In the genomic region with DNA sequence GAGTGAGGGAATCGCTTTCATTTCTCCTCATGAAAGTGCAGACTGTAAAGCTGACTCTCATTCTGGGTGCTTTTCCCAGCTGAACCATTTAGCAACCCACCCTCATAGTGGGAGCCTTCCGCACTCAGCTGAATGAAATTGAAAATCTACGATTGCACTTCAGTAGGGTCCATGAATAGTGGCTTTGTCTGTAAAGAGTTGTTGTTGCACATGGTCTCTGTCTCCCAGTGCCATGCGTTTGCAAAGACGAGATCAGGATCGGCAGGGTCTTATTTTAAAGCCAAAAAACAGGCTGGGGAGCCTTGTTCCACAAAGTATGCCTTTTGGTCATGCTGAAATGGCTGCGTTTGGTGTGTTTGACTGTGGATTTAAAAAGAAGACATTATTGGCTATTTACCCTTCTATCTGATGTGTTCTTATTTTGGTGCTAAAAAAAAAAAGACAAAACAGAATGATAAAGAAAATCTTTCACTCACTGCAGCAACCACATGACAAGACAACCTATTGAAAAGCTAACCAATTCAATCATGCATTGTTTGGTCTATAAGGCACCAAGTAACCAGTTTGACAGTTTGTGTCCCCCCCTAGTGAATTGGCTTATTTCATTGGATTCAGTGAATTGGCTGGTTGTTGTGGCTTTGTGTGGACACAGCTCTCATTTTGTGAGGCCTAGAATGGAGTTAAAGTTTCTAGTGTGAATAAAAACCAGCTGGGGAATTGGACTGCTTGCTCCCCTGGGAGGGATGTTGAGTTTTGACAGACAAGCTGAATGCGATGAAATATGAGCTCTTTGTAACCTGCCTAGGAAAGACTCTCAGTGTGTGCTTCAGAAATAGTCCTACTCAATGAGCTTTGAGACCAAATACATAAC, we compare ENCODE assay signal across 11 cellular contexts.
A peak's percentile ranks its signal among the peaks of the same experiment; 100 is the strongest.
DNase-seq lines count a peak whose midpoint lies in the region; ATAC-seq, FAIRE-seq and TF ChIP-seq lines count a peak whose summit lies in the region.
"Had no signal": no experiment of that assay in that cellular context is flagged by ENCODE, and none has a peak within 500 bp of the region (broad histone marks: within the 10 kb centered on the region; RNA-seq: fewer than 3 reads in every experiment).

No MANE protein-coding gene starts in this region.

- no peaks in the 10 kb centered on the region for H3K9me3 ChIP-seq in A549

- TF ChIP-seq EP300 in A549 (IDR thresholded peaks at IDR 0.05), result no peak

- no peak overlapping the region for H3K4me3 Mint-ChIP-seq in central memory CD8-positive, alpha-beta T cell
- H3K4me3 Mint-ChIP-seq: activated naive CD4-positive, alpha-beta T cell treated with anti-CD3 and anti-CD28 coated beads for 36 hours had no signal

- TF ChIP-seq RAD21 in A549 (conservative IDR thresholded peaks at IDR 0.05 in 1 of 2, IDR thresholded peaks at IDR 0.05 in 1 of 2), result no peak

- FAIRE-seq in A549 (lab: Jason Lieb, UNC), result no peak

- CTCF ChIA-PET in A549 (lab: Yijun Ruan, JAX), result interaction anchor here (0.7 to 6.6 kb wide), 15 partner anchors 12 to 86 kb away, joined by 3 to 83 read pairs (median 5); no protein-coding TSS in a partner anchor

- peak overlapping the region; percentile 66 to 81; a peak in 5 of 6 replicates for H3K27ac ChIP-seq in A549
- H3K27ac ChIP-seq: WERI-Rb-1 had no signal

- no peak for ATAC-seq in A549
- ATAC-seq in central memory CD8-positive, alpha-beta T cell (replicated peaks; ENCODE audit: extremely low read depth, poor library complexity, severe bottlenecking), result no peak
- no peak for ATAC-seq in HG03469 (IDR thresholded peaks at IDR 0.05; ENCODE audit: unreplicated experiment)

- no peak for DNase-seq in A549 (ENCODE audit: low read depth in 1 of 2, low spot score in 1 of 2)
- peak; percentile 50 for DNase-seq in NCI-H128 (lab: John Stamatoyannopoulos, UW; ENCODE audit: unreplicated experiment)
- no peak for DNase-seq in central memory CD8-positive, alpha-beta T cell (ENCODE audit: low spot score in 2 of 2)
- peak; percentile 95 for DNase-seq in medulla oblongata (ENCODE audit: extremely low spot score)
- no peak for DNase-seq in NCI-H345 treated with DMSO at 0.1 percent for 48 hours (lab: John Stamatoyannopoulos, UW; ENCODE audit: unreplicated experiment)
- no peak for DNase-seq in NOMO-1 (lab: John Stamatoyannopoulos, UW; ENCODE audit: unreplicated experiment in 2 of 2)
- DNase-seq in HuH-7.5 (ENCODE audit: low spot score), result no peak
- DNase-seq: activated naive CD4-positive, alpha-beta T cell treated with anti-CD3 and anti-CD28 coated beads for 36 hours; NCI-H446 treated with DMSO at 0.1 percent for 48 hours; WERI-Rb-1 had no signal

- no peak for TF ChIP-seq POLR2A in A549 (IDR thresholded peaks at IDR 0.05; ENCODE audit: low read length)

- POLR2A ChIA-PET in A549 (lab: Yijun Ruan, JAX), result no interaction called here

- TF ChIP-seq CTCF in A549 (IDR thresholded peaks at IDR 0.05), result no peak

- peaks cover 15% of the 10 kb centered on the region for H3K36me3 Mint-ChIP-seq in central memory CD8-positive, alpha-beta T cell (ENCODE audit: insufficient read depth)

- no peak overlapping the region for H3K4me3 ChIP-seq in A549

- peak overlapping the region; percentile 73 for H3K4me2 ChIP-seq in A549

- peaks cover 76% of the 10 kb centered on the region for H3K4me1 ChIP-seq in A549

- peak overlapping the region; percentile 32 for H3K27ac Mint-ChIP-seq in central memory CD8-positive, alpha-beta T cell (ENCODE audit: low read depth)
- H3K27ac Mint-ChIP-seq: activated naive CD4-positive, alpha-beta T cell treated with anti-CD3 and anti-CD28 coated beads for 36 hours had no signal

- peaks cover 61% of the 10 kb centered on the region for H3K4me1 Mint-ChIP-seq in central memory CD8-positive, alpha-beta T cell

- no peaks in the 10 kb centered on the region for H3K9me3 Mint-ChIP-seq in central memory CD8-positive, alpha-beta T cell
- H3K9me3 Mint-ChIP-seq: activated naive CD4-positive, alpha-beta T cell treated with anti-CD3 and anti-CD28 coated beads for 36 hours had no signal

- no peaks in the 10 kb centered on the region for H3K27me3 Mint-ChIP-seq in central memory CD8-positive, alpha-beta T cell

- whole genome bisulfite sequencing in A549 (ENCODE audit: missing lambda C conversion rate), result 91% methylated on average over 8 of the region's 8 CpGs

TF ChIP-seq in A549, 52 proteins besides CTCF, POLR2A, EP300 and RAD21:
- no peak for TF ChIP-seq HOXA7 (CRISPR knock-in tag; IDR thresholded peaks at IDR 0.05)
- no peak for TF ChIP-seq RNF2 (IDR thresholded peaks at IDR 0.05; ENCODE audit: borderline replicate concordance, low read depth)
- no peak for TF ChIP-seq ESRRA (IDR thresholded peaks at IDR 0.05; ENCODE audit: borderline replicate concordance, low read length)
- no peak for TF ChIP-seq EHMT2 (IDR thresholded peaks at IDR 0.05; ENCODE audit: low read depth)
- TF ChIP-seq MAZ (IDR thresholded peaks at IDR 0.05; ENCODE audit: borderline replicate concordance, low read depth, low read length), result no peak
- no peak for TF ChIP-seq FOSB (CRISPR knock-in tag; IDR thresholded peaks at IDR 0.05)
- no peak for TF ChIP-seq ZFP36 (IDR thresholded peaks at IDR 0.05; ENCODE audit: borderline replicate concordance, partially characterized antibody)
- TF ChIP-seq JUNB (IDR thresholded peaks at IDR 0.05), result no peak
- TF ChIP-seq RARB (CRISPR knock-in tag; IDR thresholded peaks at IDR 0.05), result no peak
- TF ChIP-seq KDM5A (IDR thresholded peaks at IDR 0.05), result no peak
- TF ChIP-seq EHF (CRISPR knock-in tag; IDR thresholded peaks at IDR 0.05), result no peak
- TF ChIP-seq, protein P1, sequence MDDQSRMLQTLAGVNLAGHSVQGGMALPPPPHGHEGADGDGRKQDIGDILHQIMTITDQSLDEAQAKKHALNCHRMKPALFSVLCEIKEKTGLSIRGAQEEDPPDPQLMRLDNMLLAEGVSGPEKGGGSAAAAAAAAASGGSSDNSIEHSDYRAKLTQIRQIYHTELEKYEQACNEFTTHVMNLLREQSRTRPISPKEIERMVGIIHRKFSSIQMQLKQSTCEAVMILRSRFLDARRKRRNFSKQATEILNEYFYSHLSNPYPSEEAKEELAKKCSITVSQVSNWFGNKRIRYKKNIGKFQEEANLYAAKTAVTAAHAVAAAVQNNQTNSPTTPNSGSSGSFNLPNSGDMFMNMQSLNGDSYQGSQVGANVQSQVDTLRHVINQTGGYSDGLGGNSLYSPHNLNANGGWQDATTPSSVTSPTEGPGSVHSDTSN (IDR thresholded peaks at IDR 0.05), result no peak
- no peak for TF ChIP-seq CEBPB (IDR thresholded peaks at IDR 0.05)
- no peak for TF ChIP-seq MAFK (IDR thresholded peaks at IDR 0.05; ENCODE audit: partially characterized antibody)
- no peak for TF ChIP-seq TFCP2L1 (CRISPR knock-in tag; IDR thresholded peaks at IDR 0.05)
- no peak for TF ChIP-seq NPAS2 (CRISPR knock-in tag; IDR thresholded peaks at IDR 0.05; ENCODE audit: borderline replicate concordance)
- TF ChIP-seq, protein P2, sequence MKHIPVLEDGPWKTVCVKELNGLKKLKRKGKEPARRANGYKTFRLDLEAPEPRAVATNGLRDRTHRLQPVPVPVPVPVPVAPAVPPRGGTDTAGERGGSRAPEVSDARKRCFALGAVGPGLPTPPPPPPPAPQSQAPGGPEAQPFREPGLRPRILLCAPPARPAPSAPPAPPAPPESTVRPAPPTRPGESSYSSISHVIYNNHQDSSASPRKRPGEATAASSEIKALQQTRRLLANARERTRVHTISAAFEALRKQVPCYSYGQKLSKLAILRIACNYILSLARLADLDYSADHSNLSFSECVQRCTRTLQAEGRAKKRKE (CRISPR knock-in tag; IDR thresholded peaks at IDR 0.05; ENCODE audit: low read depth), result no peak
- TF ChIP-seq ZC3H11A (IDR thresholded peaks at IDR 0.05), result no peak
- TF ChIP-seq HOXB13 (CRISPR knock-in tag; IDR thresholded peaks at IDR 0.05; ENCODE audit: low read depth), result no peak

Comparison
In these comparisons a context has a peak if more than half of its experiments do, and no peak if none do; other contexts are left out.
1. DNase-seq: peak in NCI-H128 (single experiment) and medulla oblongata (single experiment); none in A549 (0 of 2), central memory CD8-positive, alpha-beta T cell (0 of 2), NCI-H345 treated with DMSO at 0.1 percent for 48 hours (single experiment), NOMO-1 (0 of 2) and HuH-7.5 (single experiment).